25 cellular contexts compared by ENCODE assay signal in genomic region chr2:192437653-192438052, GRCh38.
"Had no signal": no experiment of that assay in that cellular context is flagged by ENCODE, and none has a peak within 500 bp of the region (broad histone marks: within the 10 kb centered on the region; RNA-seq: fewer than 3 reads in every experiment).

No MANE protein-coding gene starts in this region.

- ATAC-seq: activated T-helper 17 cell treated with anti-CD3 and anti-CD28 coated beads, Interleukin-2, amount 50 U/mL, for 72 hours had no signal

- H3K9ac ChIP-seq: KMS-11 had no signal

- H3K4me3 Mint-ChIP-seq: activated B cell treated with CpG ODN at 0.5 μM for 24 hours; activated CD4-positive, alpha-beta memory T cell treated with anti-CD3 and anti-CD28 coated beads for 36 hours; activated CD4-positive, alpha-beta T cell treated with anti-CD3 and anti-CD28 coated beads, Interleukin-2, amount 10 ng/mL, durations not matched to agents 24 days and 14 days; activated naive CD4-positive, alpha-beta T cell treated with anti-CD3 and anti-CD28 coated beads for 36 hours; activated naive CD8-positive, alpha-beta T cell; activated T-helper 17 cell treated with anti-CD3 and anti-CD28 coated beads, Interleukin-2, amount 50 U/mL, for 72 hours; T-helper 1 cell treated with Interleukin-12 subunit alpha and Interleukin-12 subunit beta and Interleukin-4 antibody, amounts not matched to agents 30 μg/mL and 1 μg/mL, for 36 hours had no signal

- H3K4me1 ChIP-seq: adrenal gland, breast epithelium had no signal

- H3K36me3 Mint-ChIP-seq: activated CD4-positive, alpha-beta memory T cell treated with anti-CD3 and anti-CD28 coated beads for 36 hours; activated naive CD8-positive, alpha-beta T cell had no signal

- H3K4me2 ChIP-seq: KMS-11 had no signal

- H3K9me3 Mint-ChIP-seq: activated B cell treated with CpG ODN at 0.5 μM for 24 hours; activated CD4-positive, alpha-beta memory T cell treated with anti-CD3 and anti-CD28 coated beads for 36 hours; activated CD4-positive, alpha-beta T cell treated with anti-CD3 and anti-CD28 coated beads, Interleukin-2, amount 10 ng/mL, durations not matched to agents 24 days and 14 days; activated T-helper 17 cell treated with anti-CD3 and anti-CD28 coated beads, Interleukin-2, amount 50 U/mL, for 72 hours; T-helper 1 cell treated with Interleukin-12 subunit alpha and Interleukin-12 subunit beta and Interleukin-4 antibody, amounts not matched to agents 30 μg/mL and 1 μg/mL, for 36 hours had no signal

- H3K4me1 Mint-ChIP-seq: activated B cell treated with CpG ODN at 0.5 μM for 24 hours; activated CD4-positive, alpha-beta T cell treated with anti-CD3 and anti-CD28 coated beads, Interleukin-2, amount 10 ng/mL, durations not matched to agents 24 days and 14 days; activated T-helper 17 cell treated with anti-CD3 and anti-CD28 coated beads, Interleukin-2, amount 50 U/mL, for 72 hours had no signal

- H3K27me3 Mint-ChIP-seq: activated B cell treated with CpG ODN at 0.5 μM for 24 hours; activated CD4-positive, alpha-beta memory T cell treated with anti-CD3 and anti-CD28 coated beads for 36 hours; activated CD4-positive, alpha-beta T cell treated with anti-CD3 and anti-CD28 coated beads, Interleukin-2, amount 10 ng/mL, durations not matched to agents 24 days and 14 days; activated naive CD8-positive, alpha-beta T cell; activated T-helper 17 cell treated with anti-CD3 and anti-CD28 coated beads, Interleukin-2, amount 50 U/mL, for 72 hours had no signal

- H3K4me3 ChIP-seq: adrenal gland, breast epithelium, MG63 had no signal

- H3K27me3 ChIP-seq: adrenal gland, breast epithelium, MG63 had no signal

- H3K27ac Mint-ChIP-seq: activated B cell treated with CpG ODN at 0.5 μM for 24 hours; activated CD4-positive, alpha-beta memory T cell treated with anti-CD3 and anti-CD28 coated beads for 36 hours; activated CD4-positive, alpha-beta T cell treated with anti-CD3 and anti-CD28 coated beads, Interleukin-2, amount 10 ng/mL, durations not matched to agents 24 days and 14 days; activated naive CD4-positive, alpha-beta T cell treated with anti-CD3 and anti-CD28 coated beads for 36 hours; activated naive CD8-positive, alpha-beta T cell; activated T-helper 17 cell treated with anti-CD3 and anti-CD28 coated beads, Interleukin-2, amount 50 U/mL, for 72 hours; T-helper 1 cell treated with Interleukin-12 subunit alpha and Interleukin-12 subunit beta and Interleukin-4 antibody, amounts not matched to agents 30 μg/mL and 1 μg/mL, for 36 hours had no signal

- DNase-seq: activated B cell treated with CpG ODN at 0.5 μM for 24 hours; activated CD4-positive, alpha-beta memory T cell treated with anti-CD3 and anti-CD28 coated beads for 36 hours; activated CD4-positive, alpha-beta T cell treated with anti-CD3 and anti-CD28 coated beads for 1 hour; activated CD4-positive, alpha-beta T cell treated with anti-CD3 and anti-CD28 coated beads, Interleukin-2, amount 10 ng/mL, durations not matched to agents 24 days and 14 days; activated gamma-delta T cell; activated naive CD4-positive, alpha-beta T cell treated with anti-CD3 and anti-CD28 coated beads for 36 hours; activated T-cell treated with anti-CD3 and anti-CD28 coated beads for 4 hours; activated T-cell treated with anti-CD3 and anti-CD28 coated beads, Interleukin-2, amount 50 U/mL, for 48 hours; adrenal gland; anterior cingulate cortex; caudate nucleus; MG63; NCI-H1105; NCI-H1436; NCI-H1694 treated with DMSO at 0.1 percent for 48 hours; NCI-H2029 treated with DMSO at 0.1 percent for 48 hours; NCI-H510A treated with DMSO at 0.1 percent for 48 hours; NK-92 treated with Interleukin-12 subunit alpha and Interleukin-12 subunit beta, amount 100 ng/mL, for 24 hours; OCI-M1; SHP77 treated with DMSO at 0.1 percent for 48 hours had no signal

- H3K27ac ChIP-seq: adrenal gland, breast epithelium, KMS-11 had no signal

- H3K36me3 ChIP-seq: adrenal gland, breast epithelium, MG63 had no signal

- H3K9me3 ChIP-seq: adrenal gland, breast epithelium, MG63 had no signal
